9 cellular contexts compared by ENCODE assay signal in genomic region chr9:98129451-98129881, GRCh38. TPM values are rescaled to one million over a fixed set of nuclear protein-coding genes. Genes with fewer than 3 reads are reported as not detected.
A peak's percentile ranks its signal among the peaks of the same experiment; 100 is the strongest.
DNase-seq lines count a peak whose midpoint lies in the region; ATAC-seq, FAIRE-seq and TF ChIP-seq lines count a peak whose summit lies in the region.
"Had no signal": no experiment of that assay in that cellular context is flagged by ENCODE, and none has a peak within 500 bp of the region (broad histone marks: within the 10 kb centered on the region; RNA-seq: fewer than 3 reads in every experiment).

No MANE protein-coding gene starts in this region.

- H2BK12ac ChIP-seq in H9 (ENCODE audit: insufficient read length, low read depth, low read length), result no peak overlapping the region

- intact Hi-C loops in K562 (cut with micrococcal nuclease), result no loop called here

- TF ChIP-seq RAD21 in K562 (CRISPR knock-in tag; conservative IDR thresholded peaks at IDR 0.05 in 1 of 2, IDR thresholded peaks at IDR 0.05 in 1 of 2), result no peak

- no peaks in the 10 kb centered on the region for H3K9me3 Mint-ChIP-seq in H9

- no peaks in the 10 kb centered on the region for H3K27me3 ChIP-seq in K562 (ENCODE audit: control insufficient read depth in 2 of 2, insufficient read depth in 2 of 2, low read length in 2 of 2)
- no peaks in the 10 kb centered on the region for H3K27me3 ChIP-seq in H9 (ENCODE audit: insufficient read depth, low read length)
- H3K27me3 ChIP-seq: tibial artery had no signal

- no peaks in the 10 kb centered on the region for H3K9me3 ChIP-seq in K562 (replicated peaks; ENCODE audit: control insufficient read depth, insufficient read depth, low read depth, low read length)
- no peaks in the 10 kb centered on the region for H3K9me3 ChIP-seq in H9 (ENCODE audit: control insufficient read depth, low read depth, low read length)
- H3K9me3 ChIP-seq: tibial artery had no signal

- H3K4me1 Mint-ChIP-seq in H9, result peaks cover 12 to 19% of the 10 kb centered on the region in 2 experiments

- no peak overlapping the region for H2BK20ac ChIP-seq in H9 (ENCODE audit: low read depth, low read length, poor library complexity, severe bottlenecking)

- no peak overlapping the region for H2BK15ac ChIP-seq in H9 (ENCODE audit: low read depth, low read length)

- FAIRE-seq in K562 (lab: Jason Lieb, UNC), result peak; percentile 54

- no peak overlapping the region for H4K91ac ChIP-seq in H9 (ENCODE audit: insufficient read length, low read depth, low read length)

- H3K4me1 ChIP-seq in K562 (replicated peaks in 1 of 2; ENCODE audit: control insufficient read depth in 2 of 2, insufficient read depth in 2 of 2, low read length in 2 of 2) (no peaks in the 10 kb centered on the region; a peak in 1 of 5 replicates), H9 (ENCODE audit: insufficient read depth, low read length) (no peaks in the 10 kb centered on the region)
- H3K4me1 ChIP-seq: tibial artery had no signal

- in situ Hi-C loops in K562 (cut with MboI), result no loop called here

- H3K27ac ChIP-seq in K562 (ENCODE audit: extremely low read depth, low read depth, low read length) (no peak overlapping the region), H9 (ENCODE audit: insufficient read length, low read depth, low read length) (no peak overlapping the region)
- H3K27ac ChIP-seq: tibial artery had no signal

- no peak overlapping the region for H4K5ac ChIP-seq in H9 (ENCODE audit: insufficient read length, low read depth, low read length)

- H3K27ac Mint-ChIP-seq in H9, result no peak overlapping the region; a peak in 1 of 7 replicates

- H3K9ac ChIP-seq in K562 (ENCODE audit: insufficient read depth in 1 of 2, low read depth in 2 of 2, low read length in 2 of 2), result peak overlapping the region in 1 of 2 experiments; percentile 6; a peak in 1 of 4 replicates
- no peak overlapping the region for H3K9ac ChIP-seq in H9 (ENCODE audit: extremely low read depth, insufficient read length, low read length)

- TF ChIP-seq EP300 in K562 (IDR thresholded peaks at IDR 0.05; ENCODE audit: low read length), result no peak

- no peaks in the 10 kb centered on the region; the same call in 1 of the 2 replicates for H3K27me3 Mint-ChIP-seq in H9 (ENCODE audit: low read depth)

- WGBS in K562 (ENCODE audit: insufficient coverage, low coverage, missing lambda C conversion rate), result 63% methylated on average over 4 of the region's 10 CpGs
- WGBS in H9 (ENCODE audit: extremely low coverage, insufficient read length, low lambda C conversion rate), result no CpG with 5 or more reads among the region's 10 CpGs

- no peak overlapping the region for H3T11ph ChIP-seq in H9 (ENCODE audit: low read length)

- H3K14ac ChIP-seq in H9 (ENCODE audit: insufficient read depth, low read length), result no peak overlapping the region

- H3K4me2 ChIP-seq in K562 (ENCODE audit: insufficient read depth, low read length) (no peak overlapping the region), H9 (ENCODE audit: insufficient read depth, insufficient read length, low read length) (no peak overlapping the region)

- peak; percentile 49 for ATAC-seq in HG03558 (IDR thresholded peaks at IDR 0.05; ENCODE audit: extremely low read depth, unreplicated experiment)
- peak; percentile 54 for ATAC-seq in K562

- TF ChIP-seq CTCF in K562 (IDR thresholded peaks at IDR 0.05 in 2 of 3, conservative IDR thresholded peaks at IDR 0.05 in 1 of 3; ENCODE audit: insufficient read depth in 2 of 3, low read depth in 1 of 3, low read length in 3 of 3) (no peak), H9 (conservative IDR thresholded peaks at IDR 0.05) (no peak)

- no peak overlapping the region for H3K23ac ChIP-seq in H9 (ENCODE audit: insufficient read length, low read depth, low read length)

- H4K20me1 ChIP-seq in K562 (replicated peaks; ENCODE audit: control insufficient read depth, insufficient read depth, low read length), result no peaks in the 10 kb centered on the region
- no peaks in the 10 kb centered on the region for H4K20me1 ChIP-seq in H9 (ENCODE audit: control insufficient read depth, insufficient read depth, insufficient read length)

- no peak overlapping the region for H2BK5ac ChIP-seq in H9 (ENCODE audit: insufficient read length, low read length)

- H3K4me3 Mint-ChIP-seq in H9, result no peak overlapping the region

- H3K79me2 ChIP-seq in K562 (ENCODE audit: control insufficient read depth, insufficient read depth, low read length), result no peaks in the 10 kb centered on the region
- H3K79me2 ChIP-seq in H9 (ENCODE audit: insufficient read depth, low read length), result no peaks in the 10 kb centered on the region

- H3K4ac ChIP-seq in H9 (ENCODE audit: low read depth, low read length), result no peak overlapping the region

- H2AK5ac ChIP-seq in H9 (ENCODE audit: insufficient read length, low read length), result no peak overlapping the region

- no peaks in the 10 kb centered on the region for H3K79me1 ChIP-seq in H9 (ENCODE audit: insufficient read depth, low read depth, low read length, poor library complexity, severe bottlenecking)

- no peak overlapping the region for H3K18ac ChIP-seq in H9 (ENCODE audit: insufficient read length, low read depth, low read length)

- POLR2A ChIA-PET in K562 (lab: Yijun Ruan, JAX), result interaction anchor here (0.6 kb wide), 1 partner anchor 10 kb away, joined by 4 read pairs; the partner anchor contains the start of gene TRIM14

- H4K8ac ChIP-seq in H9 (replicated peaks; ENCODE audit: insufficient read length, low read depth, low read length), result no peak overlapping the region

- H3K23me2 ChIP-seq in H9 (ENCODE audit: insufficient read length, low read depth, low read length, poor library complexity, severe bottlenecking), result no peaks in the 10 kb centered on the region

- TF ChIP-seq POLR2A in K562 (conservative IDR thresholded peaks at IDR 0.05), result no peak

- peak; percentile 76 to 83 for DNase-seq in AML-193 (lab: John Stamatoyannopoulos, UW)
- DNase-seq in GM19240 (ENCODE audit: insufficient read length, low spot score), result peak; percentile 50
- DNase-seq in K562 (ENCODE audit: extremely low read depth in 1 of 4, low spot score in 3 of 4), result peak in 1 of 4 experiments; percentile 21
- DNase-seq in H9, result no peak
- DNase-seq in SHP77 (lab: John Stamatoyannopoulos, UW), result no peak
- no peak for DNase-seq in DMS53 treated with DMSO at 0.1 percent for 48 hours (lab: John Stamatoyannopoulos, UW; ENCODE audit: unreplicated experiment)
- no peak for DNase-seq in inferior parietal cortex (ENCODE audit: extremely low spot score)

- H2BK120ac ChIP-seq in H9 (ENCODE audit: low read depth, low read length, poor library complexity, severe bottlenecking), result no peak overlapping the region

- peaks cover 79% of the 10 kb centered on the region; the same call in 2 of the 3 replicates for H3K36me3 ChIP-seq in K562 (ENCODE audit: control insufficient read depth, insufficient read depth, low read length)

- no TSS peak for BruUV-seq in K562 (replicated peaks; lab: Mats Ljungman, UMichigan)

- no peak overlapping the region for H3K4me3 ChIP-seq in K562
- H3K4me3 ChIP-seq: tibial artery had no signal

- H3K56ac ChIP-seq in H9 (ENCODE audit: insufficient read length, low read depth, low read length), result no peak overlapping the region

- H3K36me3 Mint-ChIP-seq in H9 (ENCODE audit: insufficient read depth in 1 of 3, low read depth in 3 of 3), result peaks cover 21 to 28% (median 23%) of the 10 kb centered on the region in 3 experiments; a peak in 6 of 7 replicates

- H2AFZ ChIP-seq in K562 (ENCODE audit: low read depth, low read length) (no peak overlapping the region), H9 (ENCODE audit: low read length) (no peak overlapping the region)

- CTCF ChIA-PET in K562 (lab: Yijun Ruan, JAX; ENCODE audit: low intra/inter-chr PET ratio), result no interaction called here

- H3K9me1 ChIP-seq in K562 (ENCODE audit: control insufficient read depth, insufficient read depth, low read length), result no peaks in the 10 kb centered on the region

TF ChIP-seq in K562, 482 proteins besides CTCF, POLR2A, EP300 and RAD21 (continues in another document):
- TF ChIP-seq SP2 (IDR thresholded peaks at IDR 0.05; ENCODE audit: extremely low read depth, low read depth, low read length, poor library complexity, severe bottlenecking), result no peak
- TF ChIP-seq ARID3B (CRISPR knock-in tag; IDR thresholded peaks at IDR 0.05; ENCODE audit: borderline replicate concordance), result no peak
- peak; percentile 69 for TF ChIP-seq RBM25 (IDR thresholded peaks at IDR 0.05; ENCODE audit: low read depth, low read length, severe bottlenecking)
- peak; percentile 86; the same call in 1 of the 2 replicates for TF ChIP-seq SMARCA5 (IDR thresholded peaks at IDR 0.05)

RNA-seq across cellular contexts. Expression of gene TRIM14, which starts 10.4 kb away (rescaled TPM):
- 24.8 and 33.6 TPM in 2 replicates for total RNA-seq in K562 (2011; cell fraction: chromatin; rRNA removed; ENCODE audit: low replicate concordance)
- total RNA-seq in K562 (2011; cell fraction: nucleolus; rRNA removed), result 15.1 and 15.7 TPM in 2 replicates
- 20.1 and 31.3 TPM in 2 replicates for total RNA-seq in K562 (2011; cell fraction: nucleoplasm; rRNA removed)
- total RNA-seq in K562 (2014; rRNA removed) (17.9 and 24.7 TPM in 2 replicates), K562 (2014; rRNA removed; fragmentation: Illumina TruSeq; extraction: Trizol) (17.0 and 17.5 TPM in 2 replicates), K562 (2015; rRNA removed; fragmentation: Illumina TruSeq; extraction: Trizol) (12.2 and 13.3 TPM in 2 replicates), K562 (2021) (41.0 and 48.5 TPM in 2 replicates), H9 (2021) (12.5 and 14.7 TPM in 2 replicates)
- polyA plus RNA-seq in K562 (2011; rRNA removed) (19.1 and 24.8 TPM in 2 replicates), K562 (2014; fragmentation: Illumina TruSeq; extraction: Trizol) (34.1 and 40.0 TPM in 2 replicates), K562 (2014; fragmentation: Nextera tagmentation; extraction: Ambion mirVana) (1 to 10 TPM; 7.6 to 8.3 TPM), K562 (2014; rRNA removed) (30.1 and 32.7 TPM in 2 replicates)
- 17.9 and 36.4 TPM in 2 replicates for polyA plus RNA-seq in K562 (2011; cell fraction: cytosol; rRNA removed)
- polyA plus RNA-seq in K562 (2011; cell fraction: nucleus; rRNA removed), result 22.9 and 38.7 TPM in 2 replicates
- 21.4 and 21.8 TPM in 2 replicates for polyA plus RNA-seq in K562 (2012)
- 12.4 and 15.6 TPM in 2 replicates for polyA minus RNA-seq in K562 (2011; rRNA and poly(A)+ RNA removed)
- polyA minus RNA-seq in K562 (2011; cell fraction: cytosol; rRNA and poly(A)+ RNA removed), result 13.0 and 14.8 TPM in 2 replicates
- 5.8 and 7.0 TPM in 2 replicates for polyA minus RNA-seq in K562 (2011; cell fraction: nucleus; rRNA and poly(A)+ RNA removed)

Comparison
In these comparisons a context has a peak if more than half of its experiments do, and no peak if none do; other contexts are left out.
1. DNase-seq: peak in AML-193 (2 of 2) and GM19240 (single experiment); none in H9 (single experiment), SHP77 (0 of 2), DMS53 treated with DMSO at 0.1 percent for 48 hours (single experiment) and inferior parietal cortex (single experiment).